ENCODE assay signal across 22 cellular contexts in the genomic region with DNA sequence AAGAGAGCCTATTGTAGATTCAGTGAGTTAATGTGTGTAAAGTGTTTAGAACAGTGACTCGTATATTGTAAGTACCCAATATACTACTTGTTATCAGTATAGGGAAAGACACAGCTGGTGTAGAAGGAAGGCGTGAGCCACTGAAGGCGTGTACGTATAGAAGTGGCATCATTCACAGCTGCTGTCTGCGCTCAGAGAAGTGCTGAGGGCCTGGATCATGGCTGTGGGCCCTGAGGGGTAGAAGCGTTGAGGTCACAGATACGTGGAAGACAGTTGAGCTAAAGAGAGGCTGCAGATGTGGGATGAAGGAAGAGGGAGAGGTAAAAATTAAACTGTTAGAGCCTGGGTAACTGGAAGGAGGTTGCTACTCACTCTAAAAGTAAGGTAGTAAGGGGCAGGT. TPM values are rescaled to one million over a fixed set of nuclear protein-coding genes. Genes with fewer than 3 reads are reported as not detected.
DNase-seq lines count a peak whose midpoint lies in the region; ATAC-seq and TF ChIP-seq lines count a peak whose summit lies in the region.
"Had no signal": no experiment of that assay in that cellular context is flagged by ENCODE, and none has a peak within 500 bp of the region (broad histone marks: within the 10 kb centered on the region; RNA-seq: fewer than 3 reads in every experiment).

No MANE protein-coding gene starts in this region.

- H3K9me3 Mint-ChIP-seq in activated CD4-positive, alpha-beta T cell treated with anti-CD3 and anti-CD28 coated beads, Interleukin-2, amount 10 ng/mL, durations not matched to agents 24 days and 14 days = peaks cover 10% of the 10 kb centered on the region
- peaks cover 18% of the 10 kb centered on the region for H3K9me3 Mint-ChIP-seq in activated CD4-positive, alpha-beta T cell treated with anti-CD3 and anti-CD28 coated beads, Interleukin-2, amount 10 ng/mL, durations not matched to agents 7 days and 5 days
- peaks cover 5% of the 10 kb centered on the region for H3K9me3 Mint-ChIP-seq in stimulated activated memory B cell treated with anti-CD40 and anti-IgM and Interleukin-4, amounts not matched to agents 10 μg/mL and 1 μg/mL and 100 μg/mL, for 72 hours

- H3K27ac ChIP-seq in PC-3 (ENCODE audit: low read length) = no peak overlapping the region
- H3K27ac ChIP-seq: upper lobe of left lung had no signal

- no peaks in the 10 kb centered on the region for H3K27me3 ChIP-seq in PC-3 (ENCODE audit: low read length)
- H3K27me3 ChIP-seq: MG63, upper lobe of left lung had no signal

- intact Hi-C loops in activated CD4-positive, alpha-beta T cell treated with anti-CD3 and anti-CD28 coated beads, Interleukin-2, amount 10 ng/mL, durations not matched to agents 24 days and 14 days (cut with micrococcal nuclease) = no loop called here
- intact Hi-C loops in PC-3 (cut with micrococcal nuclease) = no loop called here

- no peak overlapping the region for H2AFZ ChIP-seq in PC-3 (ENCODE audit: low read length)
- H2AFZ ChIP-seq: GM23338 had no signal

- peaks cover 61% of the 10 kb centered on the region for H3K4me1 Mint-ChIP-seq in activated CD4-positive, alpha-beta T cell treated with anti-CD3 and anti-CD28 coated beads, Interleukin-2, amount 10 ng/mL, durations not matched to agents 24 days and 14 days
- H3K4me1 Mint-ChIP-seq in activated CD4-positive, alpha-beta T cell treated with anti-CD3 and anti-CD28 coated beads, Interleukin-2, amount 10 ng/mL, durations not matched to agents 7 days and 5 days = peaks cover 71% of the 10 kb centered on the region
- H3K4me1 Mint-ChIP-seq in stimulated activated memory B cell treated with anti-CD40 and anti-IgM and Interleukin-4, amounts not matched to agents 10 μg/mL and 1 μg/mL and 100 μg/mL, for 72 hours = peaks cover 34% of the 10 kb centered on the region

- POLR2A ChIA-PET in activated CD4-positive, alpha-beta T cell treated with anti-CD3 and anti-CD28 coated beads, Interleukin-2, amount 10 ng/mL, durations not matched to agents 7 days and 5 days (lab: Charles Lee) = no interaction called here
- POLR2A ChIA-PET in PC-3 (lab: Charles Lee; ENCODE audit: unreplicated experiment) = no interaction called here

- H3F3A ChIP-seq in PC-3 (ENCODE audit: low read length, unreplicated experiment) = peaks cover 7% of the 10 kb centered on the region

- peaks cover 5% of the 10 kb centered on the region; the same call in 1 of the 2 replicates for H3K36me3 ChIP-seq in PC-3 (ENCODE audit: low read depth, low read length)
- H3K36me3 ChIP-seq: upper lobe of left lung had no signal

- CTCF ChIA-PET in activated CD4-positive, alpha-beta T cell treated with anti-CD3 and anti-CD28 coated beads, Interleukin-2, amount 10 ng/mL, durations not matched to agents 7 days and 5 days (lab: Charles Lee) = interaction anchor here (2.2 kb wide), 1 partner anchor 21 kb away, joined by 7 read pairs; no protein-coding TSS in a partner anchor
- CTCF ChIA-PET in PC-3 (lab: Charles Lee) = no interaction called here

- no peak overlapping the region for H3K4me3 ChIP-seq in PC-3 (ENCODE audit: low read length)
- H3K4me3 ChIP-seq: GM23338, lung, MG63, upper lobe of left lung had no signal

- no peak overlapping the region for H3K9ac ChIP-seq in PC-3 (ENCODE audit: low read length)

- TF ChIP-seq CTCF in PC-3 (conservative IDR thresholded peaks at IDR 0.05; ENCODE audit: low read depth, low read length) = no peak

- no peak for TF ChIP-seq POLR2A in erythroblast (IDR thresholded peaks at IDR 0.05; ENCODE audit: low read length)

- H3K9me2 ChIP-seq in PC-3 (replicated peaks; ENCODE audit: low read length) = no peaks in the 10 kb centered on the region

- H3K79me2 ChIP-seq in PC-3 (ENCODE audit: low read length) = peaks cover 96% of the 10 kb centered on the region

- DNase-seq in activated CD4-positive, alpha-beta T cell treated with anti-CD3 and anti-CD28 coated beads, Interleukin-2, amount 10 ng/mL, durations not matched to agents 24 days and 14 days = no peak
- DNase-seq in activated CD4-positive, alpha-beta T cell treated with anti-CD3 and anti-CD28 coated beads, Interleukin-2, amount 10 ng/mL, durations not matched to agents 7 days and 5 days = no peak
- peak; percentile 27 for DNase-seq in PC-3
- peak; percentile 65 to 84 for DNase-seq in erythroblast (lab: John Stamatoyannopoulos, UW)
- DNase-seq in mesenteric fat pad (ENCODE audit: low spot score) = no peak
- no peak for DNase-seq in SK-N-DZ (ENCODE audit: low spot score)
- DNase-seq: activated effector memory CD4-positive, alpha-beta T cell treated with Interleukin-2 at 50 U/mL for 16 hours; activated naive CD8-positive, alpha-beta T cell treated with anti-CD3 and anti-CD28 coated beads, Interleukin-2, amount 50 U/mL, for 24 hours; EL; kidney; MG63; OCI-M1; retina; Right ventricle myocardium superior; stimulated activated CD4-positive, alpha-beta T cell treated with anti-CD3 and anti-CD28 coated beads, Interleukin-2, amount 100 ng/mL, for 48 hours; stimulated activated naive CD8-positive, alpha-beta T cell treated with anti-CD3 and anti-CD28 coated beads, Interleukin-15, Interleukin-2, amounts not matched to agents 100 U/mL and 50 U/mL, for 24 hours had no signal

- H3K9me3 ChIP-seq in PC-3 (ENCODE audit: low read length) = no peaks in the 10 kb centered on the region

- peak overlapping the region; percentile 86 for H3K27ac Mint-ChIP-seq in activated CD4-positive, alpha-beta T cell treated with anti-CD3 and anti-CD28 coated beads, Interleukin-2, amount 10 ng/mL, durations not matched to agents 24 days and 14 days
- H3K27ac Mint-ChIP-seq in activated CD4-positive, alpha-beta T cell treated with anti-CD3 and anti-CD28 coated beads, Interleukin-2, amount 10 ng/mL, durations not matched to agents 7 days and 5 days = no peak overlapping the region
- H3K27ac Mint-ChIP-seq in stimulated activated memory B cell treated with anti-CD40 and anti-IgM and Interleukin-4, amounts not matched to agents 10 μg/mL and 1 μg/mL and 100 μg/mL, for 72 hours = peak overlapping the region; percentile 5
- H3K27ac Mint-ChIP-seq: activated naive CD8-positive, alpha-beta T cell treated with anti-CD3 and anti-CD28 coated beads, Interleukin-2, amount 50 U/mL, for 24 hours; brain; GM23338 had no signal

- ATAC-seq in PC-3 (peak; percentile 8; the same call in 1 of the 2 replicates), HG03039 (IDR thresholded peaks at IDR 0.05; ENCODE audit: unreplicated experiment) (no peak)
- ATAC-seq in stimulated activated memory B cell treated with anti-CD40 and anti-IgM and Interleukin-4, amounts not matched to agents 10 μg/mL and 1 μg/mL and 100 μg/mL, for 72 hours = no peak
- ATAC-seq: activated naive CD8-positive, alpha-beta T cell treated with anti-CD3 and anti-CD28 coated beads, Interleukin-2, amount 50 U/mL, for 24 hours; GM23338; stimulated activated naive CD8-positive, alpha-beta T cell treated with anti-CD3 and anti-CD28 coated beads, Interleukin-15, Interleukin-2, amounts not matched to agents 100 U/mL and 50 U/mL, for 24 hours had no signal

- no peaks in the 10 kb centered on the region for H4K20me1 ChIP-seq in PC-3 (ENCODE audit: low read length)

- H3K27me3 Mint-ChIP-seq in activated CD4-positive, alpha-beta T cell treated with anti-CD3 and anti-CD28 coated beads, Interleukin-2, amount 10 ng/mL, durations not matched to agents 24 days and 14 days = no peaks in the 10 kb centered on the region
- H3K27me3 Mint-ChIP-seq in activated CD4-positive, alpha-beta T cell treated with anti-CD3 and anti-CD28 coated beads, Interleukin-2, amount 10 ng/mL, durations not matched to agents 7 days and 5 days = no peaks in the 10 kb centered on the region
- no peaks in the 10 kb centered on the region for H3K27me3 Mint-ChIP-seq in stimulated activated memory B cell treated with anti-CD40 and anti-IgM and Interleukin-4, amounts not matched to agents 10 μg/mL and 1 μg/mL and 100 μg/mL, for 72 hours
- H3K27me3 Mint-ChIP-seq: activated naive CD8-positive, alpha-beta T cell treated with anti-CD3 and anti-CD28 coated beads, Interleukin-2, amount 50 U/mL, for 24 hours had no signal

- peaks cover 47% of the 10 kb centered on the region for H3K4me1 ChIP-seq in PC-3 (ENCODE audit: insufficient read depth, low read length)

- no TSS peak for BruUV-seq in PC-3 (replicated peaks; lab: Mats Ljungman, UMichigan)

- H3K4me2 ChIP-seq in PC-3 (ENCODE audit: low read length) = no peak overlapping the region
- H3K4me2 ChIP-seq: GM23338 had no signal

- H3K4me3 Mint-ChIP-seq in activated CD4-positive, alpha-beta T cell treated with anti-CD3 and anti-CD28 coated beads, Interleukin-2, amount 10 ng/mL, durations not matched to agents 24 days and 14 days = no peak overlapping the region
- H3K4me3 Mint-ChIP-seq in activated CD4-positive, alpha-beta T cell treated with anti-CD3 and anti-CD28 coated beads, Interleukin-2, amount 10 ng/mL, durations not matched to agents 7 days and 5 days = no peak overlapping the region
- H3K4me3 Mint-ChIP-seq in stimulated activated memory B cell treated with anti-CD40 and anti-IgM and Interleukin-4, amounts not matched to agents 10 μg/mL and 1 μg/mL and 100 μg/mL, for 72 hours = no peak overlapping the region
- H3K4me3 Mint-ChIP-seq: activated naive CD8-positive, alpha-beta T cell treated with anti-CD3 and anti-CD28 coated beads, Interleukin-2, amount 50 U/mL, for 24 hours; brain; GM23338 had no signal

- peaks cover 52% of the 10 kb centered on the region for H3K36me3 Mint-ChIP-seq in activated CD4-positive, alpha-beta T cell treated with anti-CD3 and anti-CD28 coated beads, Interleukin-2, amount 10 ng/mL, durations not matched to agents 24 days and 14 days (ENCODE audit: low read depth)
- peaks cover 76% of the 10 kb centered on the region for H3K36me3 Mint-ChIP-seq in activated CD4-positive, alpha-beta T cell treated with anti-CD3 and anti-CD28 coated beads, Interleukin-2, amount 10 ng/mL, durations not matched to agents 7 days and 5 days (ENCODE audit: low read depth)
- peaks cover 13% of the 10 kb centered on the region for H3K36me3 Mint-ChIP-seq in stimulated activated memory B cell treated with anti-CD40 and anti-IgM and Interleukin-4, amounts not matched to agents 10 μg/mL and 1 μg/mL and 100 μg/mL, for 72 hours

RNA-seq across cellular contexts. Expression of a gene that starts 5.9 kb away (rescaled TPM):
- 91.4 and 96.1 TPM in 2 replicates for total RNA-seq in activated CD4-positive, alpha-beta T cell treated with anti-CD3 and anti-CD28 coated beads, Interleukin-2, amount 10 ng/mL, durations not matched to agents 24 days and 14 days
- total RNA-seq in activated CD4-positive, alpha-beta T cell treated with anti-CD3 and anti-CD28 coated beads, Interleukin-2, amount 10 ng/mL, durations not matched to agents 7 days and 5 days = 100 to 1,000 TPM; 160 to 210 TPM
- total RNA-seq in PC-3 (2014; rRNA removed) (144 and 160 TPM in 2 replicates), mesenteric fat pad (8.9 TPM)
- 55.9 and 57.1 TPM in 2 replicates for polyA plus RNA-seq in SK-N-DZ (2014; cell fraction: cytosol; rRNA removed)
- polyA plus RNA-seq in SK-N-DZ (2014; cell fraction: nucleus; rRNA removed) = 39.7 and 41.7 TPM in 2 replicates

Comparison
In these comparisons a context has a peak if more than half of its experiments do, and no peak if none do; other contexts are left out.
1. DNase-seq: peak in PC-3 (single experiment) and erythroblast (2 of 2); none in activated CD4-positive, alpha-beta T cell treated with anti-CD3 and anti-CD28 coated beads, Interleukin-2, amount 10 ng/mL, durations not matched to agents 24 days and 14 days (single experiment), activated CD4-positive, alpha-beta T cell treated with anti-CD3 and anti-CD28 coated beads, Interleukin-2, amount 10 ng/mL, durations not matched to agents 7 days and 5 days (single experiment), mesenteric fat pad (single experiment) and SK-N-DZ (single experiment).